ENCODE assay signal across 9 cellular contexts in the genomic region with DNA sequence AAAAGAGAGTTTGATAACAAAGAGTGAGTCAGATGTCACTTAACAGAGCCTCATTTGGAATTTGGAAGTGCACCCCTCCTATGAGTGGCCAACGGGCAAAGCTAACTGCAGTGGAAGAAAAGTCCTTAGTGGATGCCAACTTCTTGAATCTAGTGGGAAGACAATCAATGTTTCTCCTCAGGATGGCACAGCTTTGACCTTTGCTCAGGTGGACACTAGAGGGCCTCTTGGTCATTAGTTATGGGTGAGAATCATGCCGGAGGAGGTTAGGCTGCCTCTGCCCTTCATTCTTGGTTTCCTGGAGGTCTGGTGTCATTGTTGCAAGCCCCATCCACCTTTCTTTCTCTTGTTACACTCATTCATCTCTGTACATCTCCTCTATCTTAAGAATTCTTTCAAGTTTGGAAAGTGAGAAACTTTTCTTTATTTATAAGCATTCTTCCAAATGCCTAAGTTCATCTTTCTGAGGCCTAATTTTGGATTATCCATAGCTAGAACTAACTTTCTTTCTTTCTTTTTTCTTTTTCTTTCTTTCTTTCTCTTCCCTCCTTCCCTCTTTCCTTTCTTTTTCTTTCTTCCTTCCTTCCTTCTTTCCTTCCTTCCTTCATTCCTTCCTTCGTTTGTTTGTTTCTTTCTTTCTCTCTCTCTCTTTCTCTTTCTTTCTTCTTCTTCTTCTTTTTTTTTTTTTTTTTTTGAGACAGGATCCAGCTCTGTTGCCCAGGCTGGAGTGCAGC.
A peak's percentile ranks its signal among the peaks of the same experiment; 100 is the strongest.
DNase-seq lines count a peak whose midpoint lies in the region; ATAC-seq and TF ChIP-seq lines count a peak whose summit lies in the region.
"Had no signal": no experiment of that assay in that cellular context is flagged by ENCODE, and none has a peak within 500 bp of the region (broad histone marks: within the 10 kb centered on the region; RNA-seq: fewer than 3 reads in every experiment).

No MANE protein-coding gene starts in this region.

- no peaks in the 10 kb centered on the region for H3K9me3 ChIP-seq in liver (ENCODE audit: control insufficient read depth in 4 of 4, low read length in 3 of 4)

- no peaks in the 10 kb centered on the region for H3K36me3 ChIP-seq in liver (ENCODE audit: control insufficient read depth in 4 of 4, insufficient read depth in 3 of 4, low read depth in 1 of 4, low read length in 3 of 4)

- WGBS in liver: 37% methylated on average over 3 of the region's 3 CpGs

- H3K9ac ChIP-seq in liver (ENCODE audit: low read depth in 1 of 2, low read length in 2 of 2): no peak overlapping the region

- TF ChIP-seq CTCF in VCaP (conservative IDR thresholded peaks at IDR 0.05) (peak; percentile 52; the same call in 1 of the 2 replicates), liver (IDR thresholded peaks at IDR 0.05; ENCODE audit: low read depth, low read length, missing input control) (no peak)

- no peak overlapping the region for H3K27ac ChIP-seq in VCaP
- H3K27ac ChIP-seq in liver (ENCODE audit: low read depth in 1 of 2, low read length in 2 of 2): no peak overlapping the region

- DNase-seq in COLO829 (ENCODE audit: low spot score): peak; percentile 5
- peak; percentile 17 for DNase-seq in HuH-7 (ENCODE audit: low spot score)
- no peak for DNase-seq in GF-D8 (lab: John Stamatoyannopoulos, UW)
- no peak for DNase-seq in inferior parietal cortex (ENCODE audit: extremely low spot score)
- DNase-seq: NCI-H187 treated with DMSO at 0.1 percent for 48 hours had no signal

- no peak overlapping the region for H3K4me3 ChIP-seq in liver (ENCODE audit: low read depth in 1 of 3, low read length in 3 of 3)

- no peaks in the 10 kb centered on the region for H3K4me1 ChIP-seq in liver (ENCODE audit: control insufficient read depth in 4 of 4, insufficient read depth in 4 of 4, low read length in 3 of 4)

- ATAC-seq in HG02623 (IDR thresholded peaks at IDR 0.05; ENCODE audit: unreplicated experiment) (no peak), GM18517 (IDR thresholded peaks at IDR 0.05; ENCODE audit: unreplicated experiment) (no peak)

- peaks cover 0 to 5% (median 0%) of the 10 kb centered on the region in 4 donors for H3K27me3 ChIP-seq in liver (ENCODE audit: control insufficient read depth in 4 of 4, insufficient read depth in 4 of 4, low read length in 3 of 4)

- TF ChIP-seq RAD21 in liver (IDR thresholded peaks at IDR 0.05): peak; percentile 27 to 54

TF ChIP-seq in liver, 16 proteins besides CTCF, POLR2A, EP300 and RAD21:
- TF ChIP-seq, protein P1, sequence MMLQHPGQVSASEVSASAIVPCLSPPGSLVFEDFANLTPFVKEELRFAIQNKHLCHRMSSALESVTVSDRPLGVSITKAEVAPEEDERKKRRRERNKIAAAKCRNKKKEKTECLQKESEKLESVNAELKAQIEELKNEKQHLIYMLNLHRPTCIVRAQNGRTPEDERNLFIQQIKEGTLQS (IDR thresholded peaks at IDR 0.05): no peak
- TF ChIP-seq JUND (IDR thresholded peaks at IDR 0.05) (no peak), EGR1 (IDR thresholded peaks at IDR 0.05; ENCODE audit: low read depth in 2 of 2) (no peak), RXRA (IDR thresholded peaks at IDR 0.05) (no peak), FOXA2 (IDR thresholded peaks at IDR 0.05) (no peak), SP1 (IDR thresholded peaks at IDR 0.05) (no peak), HNF4G (IDR thresholded peaks at IDR 0.05) (no peak), FOXA1 (IDR thresholded peaks at IDR 0.05) (no peak), HNF4A (conservative IDR thresholded peaks at IDR 0.05) (no peak), GABPA (IDR thresholded peaks at IDR 0.05 in 1 of 2, conservative IDR thresholded peaks at IDR 0.05 in 1 of 2) (no peak), YY1 (IDR thresholded peaks at IDR 0.05) (no peak)
- TF ChIP-seq, protein P2, sequence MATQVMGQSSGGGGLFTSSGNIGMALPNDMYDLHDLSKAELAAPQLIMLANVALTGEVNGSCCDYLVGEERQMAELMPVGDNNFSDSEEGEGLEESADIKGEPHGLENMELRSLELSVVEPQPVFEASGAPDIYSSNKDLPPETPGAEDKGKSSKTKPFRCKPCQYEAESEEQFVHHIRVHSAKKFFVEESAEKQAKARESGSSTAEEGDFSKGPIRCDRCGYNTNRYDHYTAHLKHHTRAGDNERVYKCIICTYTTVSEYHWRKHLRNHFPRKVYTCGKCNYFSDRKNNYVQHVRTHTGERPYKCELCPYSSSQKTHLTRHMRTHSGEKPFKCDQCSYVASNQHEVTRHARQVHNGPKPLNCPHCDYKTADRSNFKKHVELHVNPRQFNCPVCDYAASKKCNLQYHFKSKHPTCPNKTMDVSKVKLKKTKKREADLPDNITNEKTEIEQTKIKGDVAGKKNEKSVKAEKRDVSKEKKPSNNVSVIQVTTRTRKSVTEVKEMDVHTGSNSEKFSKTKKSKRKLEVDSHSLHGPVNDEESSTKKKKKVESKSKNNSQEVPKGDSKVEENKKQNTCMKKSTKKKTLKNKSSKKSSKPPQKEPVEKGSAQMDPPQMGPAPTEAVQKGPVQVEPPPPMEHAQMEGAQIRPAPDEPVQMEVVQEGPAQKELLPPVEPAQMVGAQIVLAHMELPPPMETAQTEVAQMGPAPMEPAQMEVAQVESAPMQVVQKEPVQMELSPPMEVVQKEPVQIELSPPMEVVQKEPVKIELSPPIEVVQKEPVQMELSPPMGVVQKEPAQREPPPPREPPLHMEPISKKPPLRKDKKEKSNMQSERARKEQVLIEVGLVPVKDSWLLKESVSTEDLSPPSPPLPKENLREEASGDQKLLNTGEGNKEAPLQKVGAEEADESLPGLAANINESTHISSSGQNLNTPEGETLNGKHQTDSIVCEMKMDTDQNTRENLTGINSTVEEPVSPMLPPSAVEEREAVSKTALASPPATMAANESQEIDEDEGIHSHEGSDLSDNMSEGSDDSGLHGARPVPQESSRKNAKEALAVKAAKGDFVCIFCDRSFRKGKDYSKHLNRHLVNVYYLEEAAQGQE (IDR thresholded peaks at IDR 0.05): no peak
- TF ChIP-seq, protein P3, sequence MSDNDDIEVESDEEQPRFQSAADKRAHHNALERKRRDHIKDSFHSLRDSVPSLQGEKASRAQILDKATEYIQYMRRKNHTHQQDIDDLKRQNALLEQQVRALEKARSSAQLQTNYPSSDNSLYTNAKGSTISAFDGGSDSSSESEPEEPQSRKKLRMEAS (IDR thresholded peaks at IDR 0.05): no peak
TF ChIP-seq in liver: peak in this region for 0.

Comparison
In these comparisons a context has a peak if more than half of its experiments do, and no peak if none do; other contexts are left out.
1. DNase-seq: peak in COLO829 (single experiment) and HuH-7 (single experiment); none in GF-D8 (single experiment) and inferior parietal cortex (single experiment).